Comparison of ENCODE assay signal across 23 cellular contexts in the genomic region with DNA sequence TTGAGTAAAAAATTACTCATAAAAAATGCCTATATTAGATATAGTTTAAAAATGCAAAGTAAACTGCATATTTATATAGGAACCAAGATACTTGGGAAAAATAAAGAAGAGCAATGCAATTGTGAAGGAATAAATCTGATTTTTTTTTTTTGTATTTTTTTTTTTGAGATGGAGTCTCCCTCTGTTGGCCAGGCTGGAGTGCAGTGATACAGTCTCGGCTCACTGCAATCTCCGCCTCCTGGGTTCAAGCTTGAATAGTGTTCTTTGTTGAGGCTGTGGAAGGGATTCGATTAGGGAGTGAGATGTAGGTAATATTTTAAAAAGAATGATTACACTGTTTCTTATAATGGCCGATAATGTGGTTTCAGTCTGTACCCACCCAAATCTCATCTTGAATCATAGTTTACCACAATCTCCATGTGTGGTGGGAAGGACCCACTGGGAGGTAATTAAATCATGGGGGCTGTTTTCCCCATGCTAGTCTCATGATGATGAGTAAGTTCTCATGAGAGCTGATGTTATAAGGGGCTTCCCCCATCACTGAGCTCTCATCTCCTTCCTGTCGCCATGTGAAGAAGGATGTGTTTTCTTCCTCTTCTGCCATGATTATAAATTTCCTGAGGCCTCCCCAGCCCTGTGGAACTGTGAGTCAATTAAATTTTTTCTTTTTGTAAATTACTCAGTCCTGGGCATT.
DNase-seq lines count a peak whose midpoint lies in the region; ATAC-seq, FAIRE-seq and TF ChIP-seq lines count a peak whose summit lies in the region.
"Had no signal": no experiment of that assay in that cellular context is flagged by ENCODE, and none has a peak within 500 bp of the region (broad histone marks: within the 10 kb centered on the region; RNA-seq: fewer than 3 reads in every experiment).

No MANE protein-coding gene starts in this region.

- no peak overlapping the region for H3K27ac ChIP-seq in brain microvascular endothelial cell
- H3K27ac ChIP-seq in pancreas, result no peak overlapping the region
- H3K27ac ChIP-seq: coronary artery, transverse colon had no signal

- H3K4me3 ChIP-seq in LNCaP clone FGC (ENCODE audit: low read depth, low read length), result no peak overlapping the region
- no peak overlapping the region for H3K4me3 ChIP-seq in brain microvascular endothelial cell (ENCODE audit: low read depth, low read length)
- no peak overlapping the region for H3K4me3 ChIP-seq in H7 (ENCODE audit: insufficient read depth, low read depth, low read length)
- H3K4me3 ChIP-seq in pancreas, result no peak overlapping the region
- H3K4me3 ChIP-seq: coronary artery, transverse colon had no signal

- 37 to 59% methylated on average over 5 of the region's 5 CpGs for WGBS in pancreas, 2 donors

- H3K27me3 Mint-ChIP-seq in osteocyte (ENCODE audit: unreplicated experiment), result no peaks in the 10 kb centered on the region
- H3K27me3 Mint-ChIP-seq: naive thymus-derived CD8-positive, alpha-beta T cell; stimulated activated naive CD8-positive, alpha-beta T cell treated with anti-CD3 and anti-CD28 coated beads, Interleukin-15, Interleukin-2, amounts not matched to agents 100 ng/mL and 50 ng/mL, for 24 hours had no signal

- peak; percentile 2 for DNase-seq in Daoy (ENCODE audit: low read depth)
- no peak for DNase-seq in LNCaP clone FGC (ENCODE audit: low read depth)
- no peak for DNase-seq in brain microvascular endothelial cell
- no peak for DNase-seq in osteocyte (ENCODE audit: extremely low spot score, unreplicated experiment)
- no peak for DNase-seq in effector CD8-positive, alpha-beta T cell (lab: John Stamatoyannopoulos, UW)
- DNase-seq in iPS-NIHi11 (ENCODE audit: low spot score), result no peak
- DNase-seq in H7, result no peak
- DNase-seq in pancreas, result no peak
- DNase-seq: activated CD4-positive, alpha-beta T cell treated with anti-CD3 and anti-CD28 coated beads, Interleukin-2, amount 50 U/mL, for 1 hour; activated naive CD4-positive, alpha-beta T cell treated with anti-CD3 and anti-CD28 coated beads for 36 hours; activated T-cell treated with anti-CD3 and anti-CD28 coated beads for 4 hours; kidney glomerular epithelial cell; naive thymus-derived CD8-positive, alpha-beta T cell; NCI-H1105 treated with DMSO at 0.1 percent for 48 hours; NCI-H2107; NCI-H510A treated with DMSO at 0.1 percent for 48 hours; stimulated activated CD4-positive, alpha-beta T cell treated with anti-CD3 and anti-CD28 coated beads, Interleukin-2, amount 100 ng/mL, for 48 hours; T-helper 1 cell; transverse colon had no signal

- H3K27me3 ChIP-seq in brain microvascular endothelial cell (replicated peaks), result no peaks in the 10 kb centered on the region
- no peaks in the 10 kb centered on the region for H3K27me3 ChIP-seq in H7 (ENCODE audit: control insufficient read depth, insufficient read depth, low read length)
- no peaks in the 10 kb centered on the region for H3K27me3 ChIP-seq in pancreas
- H3K27me3 ChIP-seq: transverse colon had no signal

- no peak for FAIRE-seq in pancreas (lab: Jason Lieb, UNC)
- FAIRE-seq: GM12891 had no signal

- no peaks in the 10 kb centered on the region for H3K9me3 ChIP-seq in pancreas
- H3K9me3 ChIP-seq: transverse colon had no signal

- H3K4me1 Mint-ChIP-seq in osteocyte (ENCODE audit: unreplicated experiment), result no peaks in the 10 kb centered on the region
- H3K4me1 Mint-ChIP-seq: naive thymus-derived CD8-positive, alpha-beta T cell had no signal

- H3K36me3 ChIP-seq in brain microvascular endothelial cell (replicated peaks) (no peaks in the 10 kb centered on the region), H7 (replicated peaks; ENCODE audit: control insufficient read depth, insufficient read depth, low read length) (no peaks in the 10 kb centered on the region), pancreas (no peaks in the 10 kb centered on the region)
- H3K36me3 ChIP-seq: transverse colon had no signal

- ATAC-seq in pancreas, result no peak
- ATAC-seq: naive thymus-derived CD8-positive, alpha-beta T cell; Right ventricle myocardium inferior had no signal

- H3K4me3 Mint-ChIP-seq in osteocyte (ENCODE audit: unreplicated experiment), result no peak overlapping the region
- H3K4me3 Mint-ChIP-seq: activated naive CD4-positive, alpha-beta T cell treated with anti-CD3 and anti-CD28 coated beads for 36 hours; naive thymus-derived CD8-positive, alpha-beta T cell; stimulated activated naive CD8-positive, alpha-beta T cell treated with anti-CD3 and anti-CD28 coated beads, Interleukin-15, Interleukin-2, amounts not matched to agents 100 ng/mL and 50 ng/mL, for 24 hours had no signal

- intact Hi-C loops in pancreas (cut with DNase I), result no loop called here

- in situ Hi-C loops in brain microvascular endothelial cell (cut with HindIII; ENCODE audit: low pct_ligation_motif_present, low sequenced_read_pairs), result no loop called here

- no peak overlapping the region for H3K27ac Mint-ChIP-seq in osteocyte (ENCODE audit: unreplicated experiment)
- H3K27ac Mint-ChIP-seq: activated naive CD4-positive, alpha-beta T cell treated with anti-CD3 and anti-CD28 coated beads for 36 hours; naive thymus-derived CD8-positive, alpha-beta T cell; stimulated activated naive CD8-positive, alpha-beta T cell treated with anti-CD3 and anti-CD28 coated beads, Interleukin-15, Interleukin-2, amounts not matched to agents 100 ng/mL and 50 ng/mL, for 24 hours had no signal

- peaks cover 11% of the 10 kb centered on the region for H3K9me3 Mint-ChIP-seq in osteocyte (ENCODE audit: unreplicated experiment)

- no peaks in the 10 kb centered on the region for H3K4me1 ChIP-seq in pancreas
- H3K4me1 ChIP-seq: transverse colon had no signal

- H3K36me3 Mint-ChIP-seq in osteocyte (ENCODE audit: unreplicated experiment), result no peaks in the 10 kb centered on the region

- peak; percentile 36 for TF ChIP-seq CTCF in LNCaP clone FGC (IDR thresholded peaks at IDR 0.05; ENCODE audit: control insufficient read depth, extremely low read depth, insufficient read depth)
- peak; percentile 39 for TF ChIP-seq CTCF in brain microvascular endothelial cell (IDR thresholded peaks at IDR 0.05; ENCODE audit: low read depth, low read length, missing control alignments)
- TF ChIP-seq CTCF in osteocyte (IDR thresholded peaks at IDR 0.05), result peak; percentile 30
- TF ChIP-seq CTCF in pancreas (IDR thresholded peaks at IDR 0.05), result no peak

Comparison
In these comparisons a context has a peak if more than half of its experiments do, and no peak if none do; other contexts are left out.
1. CTCF ChIP-seq: peak in LNCaP clone FGC (single experiment), brain microvascular endothelial cell (single experiment) and osteocyte (single experiment); none in pancreas (0 of 4).